ENCODE assay signal across 10 cellular contexts in genomic region chr1:92882817-92883216, GRCh38. TPM values are rescaled to one million over a fixed set of nuclear protein-coding genes. Genes with fewer than 3 reads are reported as not detected.
DNase-seq lines count a peak whose midpoint lies in the region; ATAC-seq and TF ChIP-seq lines count a peak whose summit lies in the region.
"Had no signal": no experiment of that assay in that cellular context is flagged by ENCODE, and none has a peak within 500 bp of the region (broad histone marks: within the 10 kb centered on the region; RNA-seq: fewer than 3 reads in every experiment).

No MANE protein-coding gene starts in this region.

- H3K27me3 Mint-ChIP-seq in natural killer cell treated with Interleukin-12 subunit alpha and Interleukin-12 subunit beta and Interleukin-15 and Interleukin-18, amount 100 ng/mL, for 72 hours: no peaks in the 10 kb centered on the region

- H3K4me1 Mint-ChIP-seq in natural killer cell treated with Interleukin-12 subunit alpha and Interleukin-12 subunit beta and Interleukin-15 and Interleukin-18, amount 100 ng/mL, for 72 hours (ENCODE audit: low read depth in 2 of 2): peaks cover 23 to 32% of the 10 kb centered on the region in 2 donors

- peak; percentile 84 to 92 for ATAC-seq in natural killer cell treated with Interleukin-12 subunit alpha and Interleukin-12 subunit beta and Interleukin-15 and Interleukin-18, amount 100 ng/mL, for 72 hours
- ATAC-seq in GM19467 (IDR thresholded peaks at IDR 0.05; ENCODE audit: unreplicated experiment): no peak

- peak overlapping the region; percentile 69 for H3K4me3 Mint-ChIP-seq in natural killer cell treated with Interleukin-12 subunit alpha and Interleukin-12 subunit beta and Interleukin-15 and Interleukin-18, amount 100 ng/mL, for 72 hours

- no peaks in the 10 kb centered on the region for H3K9me3 Mint-ChIP-seq in natural killer cell treated with Interleukin-12 subunit alpha and Interleukin-12 subunit beta and Interleukin-15 and Interleukin-18, amount 100 ng/mL, for 72 hours

- H3K36me3 Mint-ChIP-seq in natural killer cell treated with Interleukin-12 subunit alpha and Interleukin-12 subunit beta and Interleukin-15 and Interleukin-18, amount 100 ng/mL, for 72 hours: no peaks in the 10 kb centered on the region

- H3K27ac Mint-ChIP-seq in natural killer cell treated with Interleukin-12 subunit alpha and Interleukin-12 subunit beta and Interleukin-15 and Interleukin-18, amount 100 ng/mL, for 72 hours: peak overlapping the region; percentile 78 to 95

- DNase-seq in MV-4-11 (lab: John Stamatoyannopoulos, UW) (peak; percentile 82), NCI-H226 (no peak), hepatocyte (ENCODE audit: low spot score) (no peak), COR-L47 (lab: John Stamatoyannopoulos, UW) (no peak)
- peak; percentile 32 for DNase-seq in activated CD8-positive, alpha-beta memory T cell treated with anti-CD3 and anti-CD28 coated beads, Interleukin-2, amount 50 U/mL, for 4 hours
- peak; percentile 73 for DNase-seq in natural killer cell treated with Interleukin-12 subunit alpha and Interleukin-12 subunit beta and Interleukin-15 and Interleukin-18, amount 100 ng/mL, for 72 hours (ENCODE audit: low spot score)
- DNase-seq: left ventricle myocardium inferior, SHP77 treated with DMSO at 0.1 percent for 48 hours had no signal

- H3K79me2 ChIP-seq in hepatocyte: no peaks in the 10 kb centered on the region

- no peaks in the 10 kb centered on the region for H3K27me3 ChIP-seq in hepatocyte

- H3K4me3 ChIP-seq in hepatocyte: no peak overlapping the region
- H3K4me3 ChIP-seq: left ventricle myocardium inferior had no signal

- H3K27ac ChIP-seq in hepatocyte: no peak overlapping the region
- H3K27ac ChIP-seq: left ventricle myocardium inferior had no signal

- no peak overlapping the region for H2AFZ ChIP-seq in hepatocyte

- H3K4me2 ChIP-seq in hepatocyte: no peak overlapping the region

- no peaks in the 10 kb centered on the region for H3K9me3 ChIP-seq in hepatocyte (ENCODE audit: low read depth)
- H3K9me3 ChIP-seq: left ventricle myocardium inferior had no signal

- H3K9me2 ChIP-seq in hepatocyte (replicated peaks; ENCODE audit: insufficient read depth): no peaks in the 10 kb centered on the region

- H3K4me1 ChIP-seq in hepatocyte (ENCODE audit: insufficient read depth): peaks cover 5% of the 10 kb centered on the region
- H3K4me1 ChIP-seq: left ventricle myocardium inferior had no signal

- H4K20me1 ChIP-seq in hepatocyte (ENCODE audit: insufficient read depth, poor library complexity, severe bottlenecking): no peaks in the 10 kb centered on the region

- 52% methylated on average over 1 of the region's 1 CpG for WGBS in hepatocyte (ENCODE audit: low lambda C conversion rate, missing lambda C conversion rate)

- TF ChIP-seq CTCF in GM12872 (IDR thresholded peaks at IDR 0.05; ENCODE audit: insufficient read depth, low read depth, low read length) (peak; percentile 16; the same call in 1 of the 3 replicates), hepatocyte (IDR thresholded peaks at IDR 0.05; ENCODE audit: poor library complexity) (no peak)

- H3K36me3 ChIP-seq in hepatocyte (replicated peaks; ENCODE audit: insufficient read depth, low read depth): no peaks in the 10 kb centered on the region
- H3K36me3 ChIP-seq: left ventricle myocardium inferior had no signal

RNA-seq across cellular contexts. Expression of gene RPL5, which starts 51.0 kb away (rescaled TPM):
- total RNA-seq in natural killer cell treated with Interleukin-12 subunit alpha and Interleukin-12 subunit beta and Interleukin-15 and Interleukin-18, amount 100 ng/mL, for 72 hours: 100 to 1,000 TPM; 647 to 909 TPM
- total RNA-seq in hepatocyte: 1,737 and 2,070 TPM in 2 replicates
- 668 and 726 TPM in 2 replicates for polyA plus RNA-seq in hepatocyte

Comparison
In these comparisons a context has a peak if more than half of its experiments do, and no peak if none do; other contexts are left out.
1. DNase-seq: peak in MV-4-11 (single experiment), activated CD8-positive, alpha-beta memory T cell treated with anti-CD3 and anti-CD28 coated beads, Interleukin-2, amount 50 U/mL, for 4 hours (single experiment) and natural killer cell treated with Interleukin-12 subunit alpha and Interleukin-12 subunit beta and Interleukin-15 and Interleukin-18, amount 100 ng/mL, for 72 hours (single experiment); none in NCI-H226 (single experiment), hepatocyte (single experiment) and COR-L47 (single experiment).